Comparison of ENCODE assay signal across 8 cellular contexts in genomic region chrX:37846934-37847732, GRCh38. TPM values are rescaled to one million over a fixed set of nuclear protein-coding genes. Genes with fewer than 3 reads are reported as not detected.
DNase-seq lines count a peak whose midpoint lies in the region; ATAC-seq, FAIRE-seq and TF ChIP-seq lines count a peak whose summit lies in the region.

Gene DYNLT3 (minus strand): TSS chrX:37847571. CDS start chrX:37847510, 61 bp downstream.

- TF ChIP-seq POLR2A in GM12892 (IDR thresholded peaks at IDR 0.05; ENCODE audit: low read depth, low read length): peak; percentile 27; the same call in 1 of the 2 replicates

- DNase-seq in GM12892 (ENCODE audit: insufficient read length) (peak; percentile 43), NCI-H146 (lab: John Stamatoyannopoulos, UW) (peak; percentile 89), T1000 (lab: John Stamatoyannopoulos, UW) (peak; percentile 29), astrocyte of the spinal cord (ENCODE audit: low read depth, low spot score) (peak; percentile 65), hippocampal formation (lab: John Stamatoyannopoulos, UW) (peak; percentile 30 to 55), retina (peak; percentile 84), GOT3 (lab: John Stamatoyannopoulos, UW) (no peak)

- FAIRE-seq in GM12892 (lab: Jason Lieb, UNC): peak; percentile 92

- in situ Hi-C loops in astrocyte of the spinal cord (cut with HindIII; ENCODE audit: low sequenced_read_pairs): no loop called here

- peak within 1 kb of the TSS; percentile 65 for H3K4me3 ChIP-seq in astrocyte of the spinal cord (ENCODE audit: low read depth, low read length)

- no peak for TF ChIP-seq CTCF in astrocyte of the spinal cord (IDR thresholded peaks at IDR 0.05; ENCODE audit: low read depth, low read length)

- peak; percentile 100 for ATAC-seq in HG02759 (IDR thresholded peaks at IDR 0.05; ENCODE audit: unreplicated experiment)

RNA-seq across cellular contexts. Expression of gene DYNLT3, which starts in this region (rescaled TPM):
- 14.0 TPM for polyA plus RNA-seq in GM12892 (2012; ENCODE audit: missing spikeins)
